In genomic region chr16:71648921-71649320, GRCh38 we compare ENCODE assay signal across 11 cellular contexts. TPM values are rescaled to one million over a fixed set of nuclear protein-coding genes. Genes with fewer than 3 reads are reported as not detected.
DNase-seq lines count a peak whose midpoint lies in the region; ATAC-seq and TF ChIP-seq lines count a peak whose summit lies in the region.
"Had no signal": no experiment of that assay in that cellular context is flagged by ENCODE, and none has a peak within 500 bp of the region (broad histone marks: within the 10 kb centered on the region; RNA-seq: fewer than 3 reads in every experiment).

No MANE protein-coding gene starts in this region.

- peak; percentile 57 for TF ChIP-seq CTCF in cardiac muscle cell (IDR thresholded peaks at IDR 0.05; ENCODE audit: low read depth, low read length)
- TF ChIP-seq CTCF in fibroblast of the aortic adventitia (IDR thresholded peaks at IDR 0.05; ENCODE audit: insufficient read depth, low read length), result peak; percentile 37
- peak; percentile 23 for TF ChIP-seq CTCF in upper lobe of right lung (IDR thresholded peaks at IDR 0.05)

- ATAC-seq in upper lobe of right lung (peak; percentile 46), HG03159 (IDR thresholded peaks at IDR 0.05; ENCODE audit: unreplicated experiment) (no peak), HG03045 (IDR thresholded peaks at IDR 0.05; ENCODE audit: unreplicated experiment) (no peak), GM19023 (IDR thresholded peaks at IDR 0.05; ENCODE audit: unreplicated experiment) (no peak)

- peaks cover 9% of the 10 kb centered on the region for H3K36me3 ChIP-seq in cardiac muscle cell
- peaks cover 33% of the 10 kb centered on the region for H3K36me3 ChIP-seq in upper lobe of right lung

- no peak overlapping the region for H3K4me3 ChIP-seq in cardiac muscle cell
- H3K4me3 ChIP-seq in fibroblast of the aortic adventitia (ENCODE audit: low read depth, low read length), result no peak overlapping the region
- no peak overlapping the region for H3K4me3 ChIP-seq in upper lobe of right lung

- H3K27ac ChIP-seq in cardiac muscle cell, result no peak overlapping the region
- no peak overlapping the region for H3K27ac ChIP-seq in upper lobe of right lung

- H3K4me1 ChIP-seq in cardiac muscle cell (ENCODE audit: low read depth), result no peaks in the 10 kb centered on the region
- H3K4me1 ChIP-seq in upper lobe of right lung, result no peaks in the 10 kb centered on the region

- peak in 1 of 2 donors; percentile 8 for DNase-seq in cardiac muscle cell (ENCODE audit: low read depth in 1 of 2, low spot score in 1 of 2)
- DNase-seq in cardiac septum (ENCODE audit: low spot score), result no peak
- DNase-seq in RKO (ENCODE audit: low spot score), result peak; percentile 25
- no peak for DNase-seq in fibroblast of the aortic adventitia (ENCODE audit: low read depth)
- no peak for DNase-seq in upper lobe of right lung
- DNase-seq: C1 segment of cervical spinal cord; central memory CD4-positive, alpha-beta T cell; stimulated activated naive CD4-positive, alpha-beta T cell had no signal

- H3K27me3 ChIP-seq in cardiac muscle cell (no peaks in the 10 kb centered on the region), upper lobe of right lung (no peaks in the 10 kb centered on the region)

- intact Hi-C loops in cardiac septum (cut with DNase I), result no loop called here
- intact Hi-C loops in upper lobe of right lung (cut with DNase I), result no loop called here

- H3K9me3 ChIP-seq in cardiac muscle cell (ENCODE audit: low read depth), result no peaks in the 10 kb centered on the region
- no peaks in the 10 kb centered on the region for H3K9me3 ChIP-seq in upper lobe of right lung

RNA-seq across cellular contexts. Expression of gene MARVELD3, which starts 22.9 kb away (rescaled TPM):
- total RNA-seq in cardiac muscle cell, result not detected in 2 replicates
- 0.44 and 0.51 TPM in 2 replicates for polyA plus RNA-seq in cardiac muscle cell
- not detected for total RNA-seq in cardiac septum
- total RNA-seq in fibroblast of the aortic adventitia (ENCODE audit: low replicate concordance), result not detected in 2 replicates
- 6.9 TPM for total RNA-seq in upper lobe of right lung
